ENCODE assay signal across 30 cellular contexts in the genomic region with DNA sequence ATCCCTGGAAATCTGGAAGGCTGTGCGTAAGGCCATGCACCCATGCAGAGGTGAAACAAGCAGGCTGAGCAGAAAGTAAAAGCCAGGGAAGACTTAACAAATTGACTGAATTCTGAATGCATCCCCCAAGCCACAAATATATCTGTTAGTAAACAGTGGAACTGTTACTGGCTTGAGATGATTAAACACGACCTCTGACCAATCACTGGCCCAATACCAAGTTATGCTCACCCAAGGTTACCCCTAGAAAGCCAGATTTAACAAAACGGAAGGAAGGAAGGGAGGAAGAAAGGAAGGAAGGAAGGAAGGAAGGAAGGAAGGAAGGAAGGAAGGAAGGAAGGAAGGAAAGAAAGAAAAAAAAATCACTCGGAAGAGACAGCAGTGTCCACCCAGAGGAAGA.
"Had no signal": no experiment of that assay in that cellular context is flagged by ENCODE, and none has a peak within 500 bp of the region (broad histone marks: within the 10 kb centered on the region; RNA-seq: fewer than 3 reads in every experiment).

No MANE protein-coding gene starts in this region.

- H3K4me3 ChIP-seq: adrenal gland, ascending aorta, body of pancreas, breast epithelium, cardiac muscle cell had no signal

- H3K9me3 ChIP-seq: adrenal gland, ascending aorta, body of pancreas, breast epithelium had no signal

- H3K36me3 ChIP-seq: adrenal gland, ascending aorta, brain microvascular endothelial cell, breast epithelium, cardiac muscle cell had no signal

- ATAC-seq: activated naive CD4-positive, alpha-beta T cell treated with anti-CD3 and anti-CD28 coated beads, Interleukin-2, amount 50 U/mL, for 72 hours; activated naive CD8-positive, alpha-beta T cell treated with anti-CD3 and anti-CD28 coated beads, Interleukin-2, amount 50 U/mL, for 24 hours; activated T-cell treated with anti-CD3 and anti-CD28 coated beads, Interleukin-2, amount 50 U/mL, for 4 hours; activated T-cell treated with anti-CD3 and anti-CD28 coated beads, Interleukin-2, amount 50 U/mL, for 72 hours; activated T-helper 17 cell treated with anti-CD3 and anti-CD28 coated beads, Interleukin-2, amount 50 U/mL, for 72 hours; body of pancreas had no signal

- H3K27ac ChIP-seq: adrenal gland, ascending aorta, body of pancreas, brain microvascular endothelial cell, breast epithelium, cardiac muscle cell had no signal

- H3K27me3 ChIP-seq: adrenal gland, ascending aorta, body of pancreas, brain microvascular endothelial cell, breast epithelium, cardiac muscle cell had no signal

- DNase-seq: activated effector memory CD4-positive, alpha-beta T cell treated with anti-CD3 and anti-CD28 coated beads, Interleukin-2, amount 50 U/mL, for 16 hours; activated effector memory CD4-positive, alpha-beta T cell treated with Interleukin-2 at 50 U/mL for 16 hours; activated gamma-delta T cell; activated gamma-delta T cell treated with Interleukin-2 at 50 U/mL for 16 hours; activated naive CD4-positive, alpha-beta T cell; activated naive CD4-positive, alpha-beta T cell treated with anti-CD3 and anti-CD28 coated beads for 36 hours; activated naive CD4-positive, alpha-beta T cell treated with anti-CD3 and anti-CD28 coated beads, Interleukin-2, amount 10 ng/mL, durations not matched to agents 7 days and 5 days; activated naive CD4-positive, alpha-beta T cell treated with anti-CD3 and anti-CD28 coated beads, Interleukin-2, amount 50 U/mL, for 16 hours; activated naive CD4-positive, alpha-beta T cell treated with Interleukin-2 at 50 U/mL for 16 hours; activated naive CD8-positive, alpha-beta T cell treated with anti-CD3 and anti-CD28 coated beads for 36 hours; activated naive CD8-positive, alpha-beta T cell treated with anti-CD3 and anti-CD28 coated beads, Interleukin-2, amount 10 ng/mL, durations not matched to agents 7 days and 5 days; activated naive CD8-positive, alpha-beta T cell treated with anti-CD3 and anti-CD28 coated beads, Interleukin-2, amount 50 U/mL, for 24 hours; activated T-cell treated with anti-CD3 and anti-CD28 coated beads, Interleukin-2, amount 50 U/mL, for 4 hours; activated T-cell treated with anti-CD3 and anti-CD28 coated beads, Interleukin-2, amount 50 U/mL, for 48 hours; activated T-cell treated with anti-CD3 and anti-CD28 coated beads, Interleukin-2, amount 50 U/mL, for 72 hours; adrenal gland; amniotic stem cell; amygdala; anterior cingulate cortex; aorta; body of pancreas; brain microvascular endothelial cell; caudate nucleus; central memory CD4-positive, alpha-beta T cell; cerebellar nuclear complex had no signal

- H3K4me1 ChIP-seq: adrenal gland, ascending aorta, body of pancreas, breast epithelium had no signal
